32 cellular contexts compared by ENCODE assay signal in genomic region chr16:52113812-52114211, GRCh38.
"Had no signal": no experiment of that assay in that cellular context is flagged by ENCODE, and none has a peak within 500 bp of the region (broad histone marks: within the 10 kb centered on the region; RNA-seq: fewer than 3 reads in every experiment).

No MANE protein-coding gene starts in this region.

- DNase-seq: activated CD4-positive, alpha-beta memory T cell treated with anti-CD3 and anti-CD28 coated beads for 36 hours; activated CD4-positive, alpha-beta T cell treated with anti-CD3 and anti-CD28 coated beads for 36 hours; activated CD4-positive, alpha-beta T cell treated with anti-CD3 and anti-CD28 coated beads, Interleukin-2, amount 10 ng/mL, durations not matched to agents 24 days and 14 days; activated CD4-positive, CD25-positive, alpha-beta regulatory T cell; activated CD4-positive, CD25-positive, alpha-beta regulatory T cell treated with anti-CD3 and anti-CD28 coated beads, Interleukin-2, amount 50 U/mL, for 72 hours; activated CD8-positive, alpha-beta memory T cell treated with anti-CD3 and anti-CD28 coated beads, Interleukin-2, amount 10 ng/mL, durations not matched to agents 7 days and 5 days; activated CD8-positive, alpha-beta memory T cell treated with anti-CD3 and anti-CD28 coated beads, Interleukin-2, amount 50 U/mL, for 4 hours; activated CD8-positive, alpha-beta T cell treated with anti-CD3 and anti-CD28 coated beads, Interleukin-2, amount 10 ng/mL, durations not matched to agents 7 days and 5 days; activated gamma-delta T cell; activated naive CD4-positive, alpha-beta T cell treated with anti-CD3 and anti-CD28 coated beads, Interleukin-2, amount 50 U/mL, for 16 hours; activated naive CD4-positive, alpha-beta T cell treated with Interleukin-2 at 50 U/mL for 16 hours; activated T-cell treated with anti-CD3 and anti-CD28 coated beads, Interleukin-2, amount 50 U/mL, for 1 hour; activated T-cell treated with anti-CD3 and anti-CD28 coated beads, Interleukin-2, amount 50 U/mL, for 48 hours; amniotic stem cell; central memory CD4-positive, alpha-beta T cell; cerebellar nuclear complex; dorsolateral prefrontal cortex; effector memory CD8-positive, alpha-beta T cell; erythroblast; head of caudate nucleus; T-helper 1 cell; T-helper 17 cell; T1000 had no signal

- H3K27ac Mint-ChIP-seq: activated CD4-positive, alpha-beta memory T cell treated with anti-CD3 and anti-CD28 coated beads for 36 hours; activated CD4-positive, alpha-beta T cell treated with anti-CD3 and anti-CD28 coated beads for 36 hours; activated CD4-positive, alpha-beta T cell treated with anti-CD3 and anti-CD28 coated beads, Interleukin-2, amount 10 ng/mL, durations not matched to agents 24 days and 14 days; activated CD8-positive, alpha-beta memory T cell treated with anti-CD3 and anti-CD28 coated beads, Interleukin-2, amount 10 ng/mL, durations not matched to agents 7 days and 5 days; activated CD8-positive, alpha-beta T cell treated with anti-CD3 and anti-CD28 coated beads, Interleukin-2, amount 10 ng/mL, durations not matched to agents 7 days and 5 days; activated naive CD8-positive, alpha-beta T cell; brain; dendritic cell treated with granulocyte-macrophage colony-stimulating factor and Interleukin-4, amounts not matched to agents 40 ng/mL and 50 ng/mL, for 4 days; effector memory CD8-positive, alpha-beta T cell; T-helper 17 cell; T-helper 2 cell treated with Interferon-gamma antibody and Interleukin-4, amounts not matched to agents 5 μg/mL and 100 μg/mL, for 36 hours had no signal

- H3K4me1 ChIP-seq: ascending aorta, breast epithelium, esophagus muscularis mucosa had no signal

- H3K4me1 Mint-ChIP-seq: activated CD4-positive, alpha-beta T cell treated with anti-CD3 and anti-CD28 coated beads for 36 hours; activated CD4-positive, alpha-beta T cell treated with anti-CD3 and anti-CD28 coated beads, Interleukin-2, amount 10 ng/mL, durations not matched to agents 24 days and 14 days; activated CD8-positive, alpha-beta memory T cell treated with anti-CD3 and anti-CD28 coated beads, Interleukin-2, amount 10 ng/mL, durations not matched to agents 7 days and 5 days; T-helper 17 cell had no signal

- H3K36me3 ChIP-seq: ascending aorta, breast epithelium, cardiac muscle cell, esophagus muscularis mucosa had no signal

- H3K27me3 ChIP-seq: ascending aorta, breast epithelium, cardiac muscle cell had no signal

- H3K27me3 Mint-ChIP-seq: activated CD4-positive, alpha-beta memory T cell treated with anti-CD3 and anti-CD28 coated beads for 36 hours; activated CD4-positive, alpha-beta T cell treated with anti-CD3 and anti-CD28 coated beads for 36 hours; activated CD4-positive, alpha-beta T cell treated with anti-CD3 and anti-CD28 coated beads, Interleukin-2, amount 10 ng/mL, durations not matched to agents 24 days and 14 days; activated CD8-positive, alpha-beta memory T cell treated with anti-CD3 and anti-CD28 coated beads, Interleukin-2, amount 10 ng/mL, durations not matched to agents 7 days and 5 days; brain; dendritic cell treated with granulocyte-macrophage colony-stimulating factor and Interleukin-4, amounts not matched to agents 40 ng/mL and 50 ng/mL, for 4 days; effector memory CD8-positive, alpha-beta T cell; T-helper 17 cell had no signal

- H3K9me3 ChIP-seq: breast epithelium had no signal

- H3K27ac ChIP-seq: ascending aorta, cardiac muscle cell, coronary artery, dorsolateral prefrontal cortex, esophagus muscularis mucosa had no signal

- H3K4me3 Mint-ChIP-seq: activated CD4-positive, alpha-beta memory T cell treated with anti-CD3 and anti-CD28 coated beads for 36 hours; activated CD4-positive, alpha-beta T cell treated with anti-CD3 and anti-CD28 coated beads for 36 hours; activated CD4-positive, alpha-beta T cell treated with anti-CD3 and anti-CD28 coated beads, Interleukin-2, amount 10 ng/mL, durations not matched to agents 24 days and 14 days; activated CD8-positive, alpha-beta memory T cell treated with anti-CD3 and anti-CD28 coated beads, Interleukin-2, amount 10 ng/mL, durations not matched to agents 7 days and 5 days; activated CD8-positive, alpha-beta T cell treated with anti-CD3 and anti-CD28 coated beads, Interleukin-2, amount 10 ng/mL, durations not matched to agents 7 days and 5 days; activated naive CD8-positive, alpha-beta T cell; brain; dendritic cell treated with granulocyte-macrophage colony-stimulating factor and Interleukin-4, amounts not matched to agents 40 ng/mL and 50 ng/mL, for 4 days; effector memory CD8-positive, alpha-beta T cell; T-helper 17 cell; T-helper 2 cell treated with Interferon-gamma antibody and Interleukin-4, amounts not matched to agents 5 μg/mL and 100 μg/mL, for 36 hours had no signal

- ATAC-seq: activated CD4-positive, alpha-beta T cell treated with anti-CD3 and anti-CD28 coated beads for 36 hours; activated CD8-positive, alpha-beta memory T cell treated with anti-CD3 and anti-CD28 coated beads, Interleukin-2, amount 10 ng/mL, durations not matched to agents 7 days and 5 days; activated CD8-positive, alpha-beta T cell treated with anti-CD3 and anti-CD28 coated beads, Interleukin-2, amount 10 ng/mL, durations not matched to agents 7 days and 5 days; effector memory CD8-positive, alpha-beta T cell; T-helper 17 cell had no signal

- H3K36me3 Mint-ChIP-seq: activated CD4-positive, alpha-beta memory T cell treated with anti-CD3 and anti-CD28 coated beads for 36 hours; activated CD8-positive, alpha-beta memory T cell treated with anti-CD3 and anti-CD28 coated beads, Interleukin-2, amount 10 ng/mL, durations not matched to agents 7 days and 5 days; activated naive CD8-positive, alpha-beta T cell; brain had no signal

- H3K4me3 ChIP-seq: ascending aorta, breast epithelium, cardiac muscle cell, coronary artery, dorsolateral prefrontal cortex, esophagus muscularis mucosa had no signal
